Comparison of ENCODE assay signal across 1 cellular context in genomic region chr3:100160516-100160915, GRCh38.
TF ChIP-seq lines count a peak whose summit lies in the region.

No MANE protein-coding gene starts in this region.

TF ChIP-seq in IMR-90, 13 proteins besides CTCF, POLR2A, EP300 and RAD21:
- TF ChIP-seq, protein P1, sequence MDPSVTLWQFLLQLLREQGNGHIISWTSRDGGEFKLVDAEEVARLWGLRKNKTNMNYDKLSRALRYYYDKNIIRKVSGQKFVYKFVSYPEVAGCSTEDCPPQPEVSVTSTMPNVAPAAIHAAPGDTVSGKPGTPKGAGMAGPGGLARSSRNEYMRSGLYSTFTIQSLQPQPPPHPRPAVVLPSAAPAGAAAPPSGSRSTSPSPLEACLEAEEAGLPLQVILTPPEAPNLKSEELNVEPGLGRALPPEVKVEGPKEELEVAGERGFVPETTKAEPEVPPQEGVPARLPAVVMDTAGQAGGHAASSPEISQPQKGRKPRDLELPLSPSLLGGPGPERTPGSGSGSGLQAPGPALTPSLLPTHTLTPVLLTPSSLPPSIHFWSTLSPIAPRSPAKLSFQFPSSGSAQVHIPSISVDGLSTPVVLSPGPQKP (IDR thresholded peaks at IDR 0.05; ENCODE audit: borderline replicate concordance, low read depth, low read length): no peak
- TF ChIP-seq BHLHE40 (IDR thresholded peaks at IDR 0.05; ENCODE audit: low read depth, low read length): no peak
- TF ChIP-seq MAZ (IDR thresholded peaks at IDR 0.05; ENCODE audit: borderline replicate concordance, low read depth, low read length): no peak
- no peak for TF ChIP-seq RCOR1 (IDR thresholded peaks at IDR 0.05; ENCODE audit: insufficient replicate concordance, low read length)
- TF ChIP-seq MAFK (IDR thresholded peaks at IDR 0.05; ENCODE audit: low read depth, low read length): no peak
- no peak for TF ChIP-seq NFE2L2 (IDR thresholded peaks at IDR 0.05; ENCODE audit: low read depth, low read length)
- no peak for TF ChIP-seq CHD1 (IDR thresholded peaks at IDR 0.05; ENCODE audit: low read depth, low read length)
- no peak for TF ChIP-seq FOS (IDR thresholded peaks at IDR 0.05; ENCODE audit: low read depth, low read length)
- TF ChIP-seq MXI1 (IDR thresholded peaks at IDR 0.05; ENCODE audit: borderline replicate concordance, low read depth, low read length): no peak
- no peak for TF ChIP-seq CEBPB (IDR thresholded peaks at IDR 0.05; ENCODE audit: low read depth, low read length)
